ENCODE assay signal across 21 cellular contexts in the genomic region with DNA sequence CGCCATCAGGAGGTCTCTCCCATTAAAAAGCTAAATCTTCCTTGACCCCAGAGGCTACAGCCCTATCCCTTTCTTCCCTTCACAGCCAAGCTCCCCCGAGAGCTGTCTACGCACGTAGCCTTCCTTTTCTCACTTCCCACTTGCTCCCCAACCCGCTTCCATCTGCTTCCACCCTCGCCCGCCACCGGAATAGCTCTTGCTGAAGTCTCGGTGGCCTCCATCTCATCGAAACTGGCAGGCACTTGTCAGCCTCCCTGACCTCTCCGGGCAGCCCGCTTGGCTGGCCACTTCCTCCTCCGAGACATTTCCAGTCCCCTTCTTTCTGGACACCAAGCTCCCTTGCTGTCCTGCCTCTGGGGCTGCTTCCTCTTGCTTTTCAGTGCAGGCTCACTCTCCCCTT. TPM values are rescaled to one million over a fixed set of nuclear protein-coding genes. Genes with fewer than 3 reads are reported as not detected.
DNase-seq lines count a peak whose midpoint lies in the region; ATAC-seq and TF ChIP-seq lines count a peak whose summit lies in the region.
"Had no signal": no experiment of that assay in that cellular context is flagged by ENCODE, and none has a peak within 500 bp of the region (broad histone marks: within the 10 kb centered on the region; RNA-seq: fewer than 3 reads in every experiment).

No MANE protein-coding gene starts in this region.

- intact Hi-C loops in CD14-positive monocyte (cut with micrococcal nuclease) = no loop called here
- intact Hi-C loops in left ventricle myocardium superior (cut with micrococcal nuclease) = no loop called here
- intact Hi-C loops in activated CD4-positive, alpha-beta T cell treated with anti-CD3 and anti-CD28 coated beads, Interleukin-2, amount 10 ng/mL, durations not matched to agents 24 days and 14 days (cut with micrococcal nuclease) = no loop called here

- H3K4me1 Mint-ChIP-seq in CD14-positive monocyte = peaks cover 14% of the 10 kb centered on the region
- H3K4me1 Mint-ChIP-seq in activated CD4-positive, alpha-beta T cell treated with anti-CD3 and anti-CD28 coated beads, Interleukin-2, amount 10 ng/mL, durations not matched to agents 24 days and 14 days = peaks cover 3% of the 10 kb centered on the region
- H3K4me1 Mint-ChIP-seq: activated naive CD4-positive, alpha-beta T cell treated with anti-CD3 and anti-CD28 coated beads, Interleukin-2, amount 10 ng/mL, durations not matched to agents 7 days and 5 days had no signal

- peaks cover 0 to 2% of the 10 kb centered on the region in 2 donors for H3K36me3 Mint-ChIP-seq in CD14-positive monocyte
- H3K36me3 Mint-ChIP-seq in activated CD4-positive, alpha-beta T cell treated with anti-CD3 and anti-CD28 coated beads, Interleukin-2, amount 10 ng/mL, durations not matched to agents 24 days and 14 days (ENCODE audit: low read depth) = no peaks in the 10 kb centered on the region
- H3K36me3 Mint-ChIP-seq: activated naive CD4-positive, alpha-beta T cell treated with anti-CD3 and anti-CD28 coated beads, Interleukin-2, amount 10 ng/mL, durations not matched to agents 7 days and 5 days; CD4-positive, alpha-beta memory T cell; T-cell had no signal

- peak overlapping the region; percentile 16 to 87 (median 77) for H3K27ac Mint-ChIP-seq in CD14-positive monocyte
- H3K27ac Mint-ChIP-seq in activated CD4-positive, alpha-beta T cell treated with anti-CD3 and anti-CD28 coated beads, Interleukin-2, amount 10 ng/mL, durations not matched to agents 24 days and 14 days = no peak overlapping the region
- H3K27ac Mint-ChIP-seq: activated CD8-positive, alpha-beta T cell treated with anti-CD3 and anti-CD28 coated beads for 36 hours; activated naive CD4-positive, alpha-beta T cell treated with anti-CD3 and anti-CD28 coated beads, Interleukin-2, amount 10 ng/mL, durations not matched to agents 7 days and 5 days; activated T-cell treated with anti-CD3 and anti-CD28 coated beads, Interleukin-2, amount 50 U/mL, for 24 hours; CD4-positive, alpha-beta memory T cell; T-cell had no signal

- peak; percentile 65 for DNase-seq in CD14-positive monocyte (ENCODE audit: low spot score)
- peak; percentile 46 for DNase-seq in UCSD-AML1 (lab: John Stamatoyannopoulos, UW; ENCODE audit: unreplicated experiment)
- DNase-seq in left ventricle myocardium superior = peak; percentile 59
- peak; percentile 38 for DNase-seq in occipital lobe (lab: John Stamatoyannopoulos, UW)
- DNase-seq in NCI-H2196 treated with DMSO at 0.1 percent for 48 hours (lab: John Stamatoyannopoulos, UW; ENCODE audit: unreplicated experiment) = no peak
- no peak for DNase-seq in NCI-H345 treated with DMSO at 0.1 percent for 48 hours (lab: John Stamatoyannopoulos, UW; ENCODE audit: unreplicated experiment)
- no peak for DNase-seq in activated CD4-positive, alpha-beta T cell treated with anti-CD3 and anti-CD28 coated beads, Interleukin-2, amount 10 ng/mL, durations not matched to agents 24 days and 14 days
- DNase-seq: activated CD8-positive, alpha-beta T cell treated with anti-CD3 and anti-CD28 coated beads for 36 hours; activated naive CD4-positive, alpha-beta T cell treated with anti-CD3 and anti-CD28 coated beads, Interleukin-2, amount 10 ng/mL, durations not matched to agents 7 days and 5 days; activated T-cell treated with anti-CD3 and anti-CD28 coated beads, Interleukin-2, amount 50 U/mL, for 24 hours; CD4-positive, alpha-beta memory T cell; glutamatergic neuron; HCEC 1CT; NCI-H1694 treated with DMSO at 0.1 percent for 48 hours; NCI-H446 treated with DMSO at 0.1 percent for 48 hours; NK-92 treated with Interleukin-12 subunit alpha and Interleukin-12 subunit beta, amount 100 ng/mL, for 24 hours; small intestine; stimulated activated CD4-positive, alpha-beta T cell treated with anti-CD3 and anti-CD28 coated beads, Interleukin-4, amount 100 ng/mL, for 24 hours; T-cell had no signal

- peak overlapping the region; percentile 68 to 95 for H3K4me3 Mint-ChIP-seq in CD14-positive monocyte
- H3K4me3 Mint-ChIP-seq in activated CD4-positive, alpha-beta T cell treated with anti-CD3 and anti-CD28 coated beads, Interleukin-2, amount 10 ng/mL, durations not matched to agents 24 days and 14 days = no peak overlapping the region
- H3K4me3 Mint-ChIP-seq: activated CD8-positive, alpha-beta T cell treated with anti-CD3 and anti-CD28 coated beads for 36 hours; activated naive CD4-positive, alpha-beta T cell treated with anti-CD3 and anti-CD28 coated beads, Interleukin-2, amount 10 ng/mL, durations not matched to agents 7 days and 5 days; activated T-cell treated with anti-CD3 and anti-CD28 coated beads, Interleukin-2, amount 50 U/mL, for 24 hours; CD4-positive, alpha-beta memory T cell; T-cell had no signal

- peak; percentile 53 for ATAC-seq in left ventricle myocardium superior
- ATAC-seq in activated CD4-positive, CD25-positive, alpha-beta regulatory T cell treated with anti-CD3 and anti-CD28 coated beads, Interleukin-2, amount 50 U/mL, for 24 hours = no peak
- ATAC-seq: activated CD8-positive, alpha-beta T cell treated with anti-CD3 and anti-CD28 coated beads for 36 hours; GM12878; T-cell had no signal

- H3K27me3 Mint-ChIP-seq in CD14-positive monocyte (ENCODE audit: low read depth in 3 of 3) = peaks cover 6 to 10% (median 6%) of the 10 kb centered on the region in 3 donors
- peaks cover 2% of the 10 kb centered on the region for H3K27me3 Mint-ChIP-seq in activated CD4-positive, alpha-beta T cell treated with anti-CD3 and anti-CD28 coated beads, Interleukin-2, amount 10 ng/mL, durations not matched to agents 24 days and 14 days
- H3K27me3 Mint-ChIP-seq: activated T-cell treated with anti-CD3 and anti-CD28 coated beads, Interleukin-2, amount 50 U/mL, for 24 hours had no signal

- H3K9me3 Mint-ChIP-seq in CD14-positive monocyte = peaks cover 0 to 2% (median 0%) of the 10 kb centered on the region in 7 donors
- H3K9me3 Mint-ChIP-seq in activated CD4-positive, alpha-beta T cell treated with anti-CD3 and anti-CD28 coated beads, Interleukin-2, amount 10 ng/mL, durations not matched to agents 24 days and 14 days = no peaks in the 10 kb centered on the region
- H3K9me3 Mint-ChIP-seq: activated CD8-positive, alpha-beta T cell treated with anti-CD3 and anti-CD28 coated beads for 36 hours; activated naive CD4-positive, alpha-beta T cell treated with anti-CD3 and anti-CD28 coated beads, Interleukin-2, amount 10 ng/mL, durations not matched to agents 7 days and 5 days; activated T-cell treated with anti-CD3 and anti-CD28 coated beads, Interleukin-2, amount 50 U/mL, for 24 hours; CD4-positive, alpha-beta memory T cell; T-cell had no signal

- TF ChIP-seq CTCF in CD14-positive monocyte (IDR thresholded peaks at IDR 0.05) = no peak

RNA-seq across cellular contexts. Expression of a gene that starts 10.7 kb away (rescaled TPM):
- not detected for polyA plus RNA-seq in CD14-positive monocyte
- 0.57 TPM for total RNA-seq in left ventricle myocardium superior
- total RNA-seq in occipital lobe = 1.6 TPM
- total RNA-seq in activated CD4-positive, alpha-beta T cell treated with anti-CD3 and anti-CD28 coated beads, Interleukin-2, amount 10 ng/mL, durations not matched to agents 24 days and 14 days = 52.1 and 54.9 TPM in 2 replicates
- polyA plus RNA-seq: CD4-positive, alpha-beta memory T cell had no signal

RNA-seq across cellular contexts. Expression of a gene that starts 19.6 kb away (rescaled TPM):
- polyA plus RNA-seq in CD14-positive monocyte = under 1 TPM; 0.72 to 0.82 TPM
- 88.0 TPM for total RNA-seq in left ventricle myocardium superior
- 18.4 TPM for total RNA-seq in occipital lobe
- 243 and 248 TPM in 2 replicates for total RNA-seq in activated CD4-positive, alpha-beta T cell treated with anti-CD3 and anti-CD28 coated beads, Interleukin-2, amount 10 ng/mL, durations not matched to agents 24 days and 14 days

RNA-seq across cellular contexts. Expression of a gene that starts 44.7 kb away (rescaled TPM):
- 10 to 100 TPM; 53.4 to 61.2 TPM for polyA plus RNA-seq in CD14-positive monocyte
- total RNA-seq in left ventricle myocardium superior (87.9 TPM), occipital lobe (2.3 TPM)
- 44.0 and 46.7 TPM in 2 replicates for total RNA-seq in activated CD4-positive, alpha-beta T cell treated with anti-CD3 and anti-CD28 coated beads, Interleukin-2, amount 10 ng/mL, durations not matched to agents 24 days and 14 days

Comparison
In these comparisons a context has a peak if more than half of its experiments do, and no peak if none do; other contexts are left out.
1. DNase-seq: peak in CD14-positive monocyte (single experiment), UCSD-AML1 (single experiment), left ventricle myocardium superior (single experiment) and occipital lobe (single experiment); none in NCI-H2196 treated with DMSO at 0.1 percent for 48 hours (single experiment), NCI-H345 treated with DMSO at 0.1 percent for 48 hours (single experiment) and activated CD4-positive, alpha-beta T cell treated with anti-CD3 and anti-CD28 coated beads, Interleukin-2, amount 10 ng/mL, durations not matched to agents 24 days and 14 days (single experiment).
2. RNA of a gene that starts 10.7 kb away (total RNA-seq): 52.1 to 54.9 TPM in activated CD4-positive, alpha-beta T cell treated with anti-CD3 and anti-CD28 coated beads, Interleukin-2, amount 10 ng/mL, durations not matched to agents 24 days and 14 days; 1.6 TPM in occipital lobe (single experiment) and 0.57 TPM in left ventricle myocardium superior (single experiment); every median in the first group is over 10 times any median in the second.
3. RNA of a gene that starts 44.7 kb away (total RNA-seq): 87.9 TPM in left ventricle myocardium superior (single experiment) and 44.0 to 46.7 TPM in activated CD4-positive, alpha-beta T cell treated with anti-CD3 and anti-CD28 coated beads, Interleukin-2, amount 10 ng/mL, durations not matched to agents 24 days and 14 days; 2.3 TPM in occipital lobe (single experiment); every median in the first group is over 10 times any median in the second.